ENCODE assay signal across 8 cellular contexts in genomic region chr6:5302995-5303622, GRCh38. TPM values are rescaled to one million over a fixed set of nuclear protein-coding genes. Genes with fewer than 3 reads are reported as not detected.
DNase-seq lines count a peak whose midpoint lies in the region; ATAC-seq, FAIRE-seq and TF ChIP-seq lines count a peak whose summit lies in the region.

No MANE protein-coding gene starts in this region.

- H3K27ac ChIP-seq in CD4-positive, alpha-beta memory T cell (ENCODE audit: low read depth, low read length): no peak overlapping the region
- peak overlapping the region; percentile 49; the same call in 1 of the 3 replicates for H3K27ac ChIP-seq in K562 (ENCODE audit: extremely low read depth, low read depth, low read length)

- H4K20me1 ChIP-seq in K562 (replicated peaks; ENCODE audit: control insufficient read depth, insufficient read depth, low read length): no peaks in the 10 kb centered on the region

- peak; percentile 56 to 66 (median 62) for DNase-seq in CD4-positive, alpha-beta memory T cell
- DNase-seq in T-helper 1 cell: peak; percentile 29 to 79 (median 48)
- DNase-seq in K562 (ENCODE audit: extremely low read depth in 1 of 4, low spot score in 3 of 4): peak in 2 of 4 experiments; percentile 30 to 48
- DNase-seq in left lobe of liver (ENCODE audit: low spot score): peak; percentile 72
- DNase-seq in stimulated activated CD8-positive, alpha-beta memory T cell treated with anti-CD3 and anti-CD28 coated beads, Interleukin-7, amount 100 ng/mL, for 24 hours (ENCODE audit: low read depth): peak; percentile 15
- DNase-seq in occipital lobe (lab: John Stamatoyannopoulos, UW): no peak

- H3K4me1 ChIP-seq in CD4-positive, alpha-beta memory T cell (ENCODE audit: insufficient read depth, low read length): peaks cover 26% of the 10 kb centered on the region
- peaks cover 22 to 39% of the 10 kb centered on the region in 2 experiments; a peak in 4 of 5 replicates for H3K4me1 ChIP-seq in K562 (replicated peaks in 1 of 2; ENCODE audit: control insufficient read depth in 2 of 2, insufficient read depth in 2 of 2, low read length in 2 of 2)

- no peaks in the 10 kb centered on the region for H3K9me3 ChIP-seq in CD4-positive, alpha-beta memory T cell (ENCODE audit: control insufficient read depth in 1 of 2, low read length in 2 of 2)
- H3K9me3 ChIP-seq in K562 (replicated peaks; ENCODE audit: control insufficient read depth, insufficient read depth, low read depth, low read length): no peaks in the 10 kb centered on the region

- H3K4me3 ChIP-seq in CD4-positive, alpha-beta memory T cell (ENCODE audit: low read length in 2 of 2): no peak overlapping the region
- H3K4me3 ChIP-seq in K562: no peak overlapping the region

- peak overlapping the region in 1 of 2 experiments; percentile 53; a peak in 1 of 4 replicates for H3K9ac ChIP-seq in K562 (ENCODE audit: insufficient read depth in 1 of 2, low read depth in 2 of 2, low read length in 2 of 2)

- H3K36me3 ChIP-seq in CD4-positive, alpha-beta memory T cell (ENCODE audit: insufficient read depth, low read length): no peaks in the 10 kb centered on the region
- 0 out of 3 replicates have a peak, but pooled peaks cover under 1% of the 10 kb centered on the region for H3K36me3 ChIP-seq in K562 (ENCODE audit: control insufficient read depth, insufficient read depth, low read length)

- peaks cover 0 to 3% of the 10 kb centered on the region in 2 donors for H3K36me3 Mint-ChIP-seq in CD4-positive, alpha-beta memory T cell

- H3K9me3 Mint-ChIP-seq in CD4-positive, alpha-beta memory T cell: no peaks in the 10 kb centered on the region

- H3K4me2 ChIP-seq in K562 (ENCODE audit: insufficient read depth, low read length): peak overlapping the region; percentile 54; the same call in 1 of the 2 replicates

- peaks cover 60% of the 10 kb centered on the region for H3K79me2 ChIP-seq in K562 (ENCODE audit: control insufficient read depth, insufficient read depth, low read length)

- peaks cover 25 to 46% (median 38%) of the 10 kb centered on the region in 4 donors for H3K4me1 Mint-ChIP-seq in CD4-positive, alpha-beta memory T cell

- TF ChIP-seq EP300 in K562 (IDR thresholded peaks at IDR 0.05; ENCODE audit: low read length): no peak

- H3K27me3 Mint-ChIP-seq in CD4-positive, alpha-beta memory T cell: no peaks in the 10 kb centered on the region

- POLR2A ChIA-PET in CD4-positive, alpha-beta memory T cell (lab: Charles Lee; ENCODE audit: partially characterized antibody): interaction anchor here (1.4 kb wide), 1 partner anchor 160 kb away, joined by 5 read pairs; no protein-coding TSS in a partner anchor
- POLR2A ChIA-PET in K562 (lab: Yijun Ruan, JAX): interaction anchor here (0.5 to 2.1 kb wide), 9 partner anchors 9 to 1948 kb away, joined by 3 to 9 read pairs (median 4); no protein-coding TSS in a partner anchor

- BruUV-seq in K562 (replicated peaks; lab: Mats Ljungman, UMichigan): no TSS peak

- WGBS in K562 (ENCODE audit: insufficient coverage, low coverage, missing lambda C conversion rate): 67% methylated on average over 10 of the region's 10 CpGs

- peak; percentile 50 to 53 (median 52); a peak in 4 of 6 replicates for TF ChIP-seq CTCF in K562 (IDR thresholded peaks at IDR 0.05 in 2 of 3, conservative IDR thresholded peaks at IDR 0.05 in 1 of 3; ENCODE audit: insufficient read depth in 2 of 3, low read depth in 1 of 3, low read length in 3 of 3)

- H3K9me1 ChIP-seq in K562 (ENCODE audit: control insufficient read depth, insufficient read depth, low read length): peaks cover 3% of the 10 kb centered on the region

- CTCF ChIA-PET in CD4-positive, alpha-beta memory T cell (lab: Charles Lee; ENCODE audit: partially characterized antibody): interaction anchor here (0.7 to 10.7 kb wide), 28 partner anchors 8 to 169 kb away, joined by 3 to 259 read pairs (median 4); no protein-coding TSS in a partner anchor
- CTCF ChIA-PET in K562 (lab: Yijun Ruan, JAX; ENCODE audit: low intra/inter-chr PET ratio): interaction anchor here (0.7 to 1.4 kb wide), 4 partner anchors 83 to 1209 kb away, joined by 3 to 4 read pairs (median 4); no protein-coding TSS in a partner anchor

- peak overlapping the region in 7 of 8 donors; percentile 43 to 78 (median 71) for H3K4me3 Mint-ChIP-seq in CD4-positive, alpha-beta memory T cell

- TF ChIP-seq RAD21 in K562 (CRISPR knock-in tag; conservative IDR thresholded peaks at IDR 0.05 in 1 of 2, IDR thresholded peaks at IDR 0.05 in 1 of 2): peak; percentile 34 to 57; a peak in 3 of 4 replicates

- intact Hi-C loops in CD4-positive, alpha-beta memory T cell (cut with micrococcal nuclease): loop anchor here (1.0 to 2.0 kb wide), 4 partner anchors 43 to 1244 kb away; partner anchors contain the start of gene LYRM4
- intact Hi-C loops in K562 (cut with micrococcal nuclease): loop anchor here (2.0 to 5.0 kb wide), 2 partner anchors 41 to 88 kb away; partner anchors contain the start of genes FARS2 and LYRM4

- H3K27me3 ChIP-seq in CD4-positive, alpha-beta memory T cell (ENCODE audit: insufficient read depth, low read length): no peaks in the 10 kb centered on the region
- no peaks in the 10 kb centered on the region for H3K27me3 ChIP-seq in K562 (ENCODE audit: control insufficient read depth in 2 of 2, insufficient read depth in 2 of 2, low read length in 2 of 2)

- FAIRE-seq in K562 (lab: Jason Lieb, UNC): no peak

- H2AFZ ChIP-seq in K562 (ENCODE audit: low read depth, low read length): no peak overlapping the region

- peak; percentile 68 for ATAC-seq in GM19328 (IDR thresholded peaks at IDR 0.05; ENCODE audit: unreplicated experiment)
- peak; percentile 71 for ATAC-seq in HG03432 (IDR thresholded peaks at IDR 0.05; ENCODE audit: unreplicated experiment)
- peak; percentile 77 for ATAC-seq in K562
- ATAC-seq in left lobe of liver: peak; percentile 99

- no peak for TF ChIP-seq POLR2A in K562 (conservative IDR thresholded peaks at IDR 0.05)

- in situ Hi-C loops in K562 (cut with MboI): no loop called here

- H3K27ac Mint-ChIP-seq in CD4-positive, alpha-beta memory T cell: peak overlapping the region in 6 of 7 donors; percentile 1 to 67 (median 63)

TF ChIP-seq in K562, 482 proteins besides CTCF, POLR2A, EP300 and RAD21 (continues in another document):
- TF ChIP-seq USF1 (CRISPR knock-in tag; IDR thresholded peaks at IDR 0.05) (peak; percentile 49; the same call in 1 of the 2 replicates), ZNF583 (CRISPR knock-in tag; IDR thresholded peaks at IDR 0.05) (no peak)

RNA-seq across cellular contexts. Expression of gene FARS2, which starts 41.8 kb away (rescaled TPM):
- total RNA-seq in CD4-positive, alpha-beta memory T cell: 10 to 100 TPM; 15.6 to 19.2 TPM
- polyA plus RNA-seq in CD4-positive, alpha-beta memory T cell: 10 to 100 TPM; 29.5 to 48.4 TPM
- 45.6 and 71.4 TPM in 2 replicates for total RNA-seq in K562 (2011; cell fraction: chromatin; rRNA removed; ENCODE audit: low replicate concordance)
- total RNA-seq in K562 (2011; cell fraction: nucleolus; rRNA removed): 42.9 and 58.8 TPM in 2 replicates
- total RNA-seq in K562 (2011; cell fraction: nucleoplasm; rRNA removed): 45.3 and 48.5 TPM in 2 replicates
- total RNA-seq in K562 (2014; rRNA removed) (22.5 and 30.7 TPM in 2 replicates), K562 (2014; rRNA removed; fragmentation: Illumina TruSeq; extraction: Trizol) (24.3 and 27.5 TPM in 2 replicates), K562 (2015; rRNA removed; fragmentation: Illumina TruSeq; extraction: Trizol) (27.9 and 28.1 TPM in 2 replicates), K562 (2021) (25.8 and 26.6 TPM in 2 replicates), left lobe of liver (10.0 TPM), occipital lobe (24.8 TPM)
- polyA plus RNA-seq in K562 (2011; rRNA removed) (26.1 and 27.0 TPM in 2 replicates), K562 (2014; fragmentation: Illumina TruSeq; extraction: Trizol) (24.1 and 25.9 TPM in 2 replicates), K562 (2014; fragmentation: Nextera tagmentation; extraction: Ambion mirVana) (10 to 100 TPM; 52.3 to 62.2 TPM), K562 (2014; rRNA removed) (16.5 and 25.5 TPM in 2 replicates)
- polyA plus RNA-seq in K562 (2011; cell fraction: cytosol; rRNA removed): 27.4 and 27.7 TPM in 2 replicates
- 15.7 and 17.5 TPM in 2 replicates for polyA plus RNA-seq in K562 (2011; cell fraction: nucleus; rRNA removed)
- polyA plus RNA-seq in K562 (2012): 21.3 and 22.0 TPM in 2 replicates
- polyA minus RNA-seq in K562 (2011; rRNA and poly(A)+ RNA removed): 62.9 TPM in 2 replicates
- polyA minus RNA-seq in K562 (2011; cell fraction: cytosol; rRNA and poly(A)+ RNA removed): 21.6 and 22.2 TPM in 2 replicates
- polyA minus RNA-seq in K562 (2011; cell fraction: nucleus; rRNA and poly(A)+ RNA removed): 62.1 and 76.5 TPM in 2 replicates

RNA-seq across cellular contexts. Expression of gene LYRM4, which starts 42.4 kb away (rescaled TPM):
- total RNA-seq in CD4-positive, alpha-beta memory T cell: 10 to 100 TPM; 10.6 to 14.3 TPM
- 10 to 100 TPM; 16.2 to 26.4 TPM for polyA plus RNA-seq in CD4-positive, alpha-beta memory T cell
- 27.0 and 54.7 TPM in 2 replicates for total RNA-seq in K562 (2011; cell fraction: chromatin; rRNA removed; ENCODE audit: low replicate concordance)
- total RNA-seq in K562 (2011; cell fraction: nucleolus; rRNA removed): 13.8 and 16.4 TPM in 2 replicates
- total RNA-seq in K562 (2011; cell fraction: nucleoplasm; rRNA removed): 46.3 and 95.0 TPM in 2 replicates
- total RNA-seq in K562 (2014; rRNA removed): 24.2 and 28.8 TPM in 2 replicates
- 41.1 and 41.8 TPM in 2 replicates for total RNA-seq in K562 (2014; rRNA removed; fragmentation: Illumina TruSeq; extraction: Trizol)
- 29.0 and 33.9 TPM in 2 replicates for total RNA-seq in K562 (2015; rRNA removed; fragmentation: Illumina TruSeq; extraction: Trizol)
- total RNA-seq in K562 (2021): 56.2 and 69.4 TPM in 2 replicates
- 66.4 and 69.4 TPM in 2 replicates for polyA plus RNA-seq in K562 (2011; rRNA removed)
- 44.2 and 62.9 TPM in 2 replicates for polyA plus RNA-seq in K562 (2011; cell fraction: cytosol; rRNA removed)
- 19.4 and 28.2 TPM in 2 replicates for polyA plus RNA-seq in K562 (2011; cell fraction: nucleus; rRNA removed)
- 38.7 and 53.8 TPM in 2 replicates for polyA plus RNA-seq in K562 (2012)
- 31.3 and 36.9 TPM in 2 replicates for polyA plus RNA-seq in K562 (2014; fragmentation: Illumina TruSeq; extraction: Trizol)
- polyA plus RNA-seq in K562 (2014; fragmentation: Nextera tagmentation; extraction: Ambion mirVana): 10 to 100 TPM; 50.2 to 61.0 TPM
- 29.9 and 40.8 TPM in 2 replicates for polyA plus RNA-seq in K562 (2014; rRNA removed)
- polyA minus RNA-seq in K562 (2011; rRNA and poly(A)+ RNA removed): 41.4 and 43.3 TPM in 2 replicates
- 13.4 and 17.3 TPM in 2 replicates for polyA minus RNA-seq in K562 (2011; cell fraction: cytosol; rRNA and poly(A)+ RNA removed)
- 10.0 and 11.6 TPM in 2 replicates for polyA minus RNA-seq in K562 (2011; cell fraction: nucleus; rRNA and poly(A)+ RNA removed)
- total RNA-seq in left lobe of liver: 7.7 TPM
- total RNA-seq in occipital lobe: 16.2 TPM
